Comparison of ENCODE assay signal across 7 cellular contexts in the genomic region with DNA sequence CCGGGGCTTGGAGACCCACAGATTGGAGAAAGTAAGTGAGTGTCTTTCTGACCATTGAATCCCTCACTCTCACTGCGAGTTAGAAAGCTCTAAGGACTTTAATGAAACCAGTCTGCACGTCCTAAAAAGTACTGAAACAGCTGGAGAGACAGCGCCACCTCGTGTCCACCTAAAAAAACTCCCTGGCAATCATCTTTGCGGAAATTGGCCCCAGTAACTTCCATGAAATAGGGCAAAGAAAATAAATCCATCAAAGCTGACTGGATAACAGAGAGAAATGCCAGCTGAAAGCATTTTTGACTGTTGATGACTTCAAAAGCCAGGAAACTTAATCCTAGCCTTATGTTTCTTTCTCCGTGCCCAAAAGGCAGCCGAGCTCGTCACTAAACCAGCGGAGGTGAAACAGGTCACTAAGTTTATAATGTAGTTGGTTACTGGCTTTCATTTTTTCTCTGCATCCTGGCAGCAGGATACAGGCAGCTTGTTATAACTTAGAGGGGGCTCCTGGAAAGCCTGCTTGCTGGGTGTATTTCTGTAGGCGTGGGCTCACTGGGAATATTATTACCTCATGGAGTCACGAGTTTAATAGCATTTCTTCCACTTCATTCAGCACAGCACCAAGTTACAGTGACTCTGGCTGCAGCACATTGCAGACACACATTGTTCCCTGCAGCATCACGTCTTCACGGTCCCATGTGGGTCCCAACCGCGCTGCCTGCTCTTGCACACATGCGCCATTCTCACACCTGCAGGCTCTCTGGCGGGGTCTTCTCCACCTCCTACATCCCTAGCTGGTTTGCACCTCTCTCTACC.
DNase-seq lines count a peak whose midpoint lies in the region; ATAC-seq and TF ChIP-seq lines count a peak whose summit lies in the region.

No MANE protein-coding gene starts in this region.

- TF ChIP-seq POLR2A in adrenal gland (IDR thresholded peaks at IDR 0.05), result no peak

- H3K4me1 ChIP-seq in adrenal gland (replicated peaks in 1 of 2) (peaks cover 0 to 3% of the 10 kb centered on the region in 2 donors), right atrium auricular region (no peaks in the 10 kb centered on the region)

- H3K9ac ChIP-seq in SK-N-MC (ENCODE audit: insufficient read length), result no peak overlapping the region

- H3K27ac ChIP-seq in SK-N-MC (no peak overlapping the region), adrenal gland (no peak overlapping the region), right atrium auricular region (no peak overlapping the region)

- ATAC-seq in esophagus mucosa, result no peak

- H3K9me3 ChIP-seq in SK-N-MC (ENCODE audit: low read depth, low read length) (no peaks in the 10 kb centered on the region), adrenal gland (replicated peaks in 1 of 3) (no peaks in the 10 kb centered on the region), right atrium auricular region (no peaks in the 10 kb centered on the region)

- DNase-seq in NCI-H1048 (lab: John Stamatoyannopoulos, UW), result peak; percentile 19
- peak; percentile 56 for DNase-seq in SK-N-MC (ENCODE audit: low read depth, low spot score)
- peak; percentile 50 to 79 (median 64) for DNase-seq in adrenal gland
- DNase-seq in right atrium auricular region (ENCODE audit: low spot score), result peak; percentile 63
- DNase-seq in retinal pigment epithelial cell (ENCODE audit: low read depth), result peak; percentile 52

- intact Hi-C loops in adrenal gland (cut with DNase I), result loop anchor here (2.0 to 10.0 kb wide), 3 partner anchors 124 to 240 kb away; no protein-coding TSS in a partner anchor

- H3K4me3 ChIP-seq in SK-N-MC (peak overlapping the region; percentile 42), adrenal gland (no peak overlapping the region), right atrium auricular region (peak overlapping the region in 1 of 2 donors; percentile 26), retinal pigment epithelial cell (ENCODE audit: low read length) (peak overlapping the region; percentile 23)

- H3K36me3 ChIP-seq in SK-N-MC (ENCODE audit: insufficient read depth, low read length), result no peaks in the 10 kb centered on the region
- no peaks in the 10 kb centered on the region for H3K36me3 ChIP-seq in adrenal gland (replicated peaks in 1 of 2)
- H3K36me3 ChIP-seq in right atrium auricular region, result no peaks in the 10 kb centered on the region

- TF ChIP-seq CTCF in GM12874 (IDR thresholded peaks at IDR 0.05; ENCODE audit: insufficient read depth, low read depth, low read length), result peak; percentile 71
- TF ChIP-seq CTCF in adrenal gland (IDR thresholded peaks at IDR 0.05), result peak; percentile 72 to 87 (median 79)
- TF ChIP-seq CTCF in right atrium auricular region (IDR thresholded peaks at IDR 0.05), result peak; percentile 55 to 91
- peak; percentile 91 for TF ChIP-seq CTCF in retinal pigment epithelial cell (conservative IDR thresholded peaks at IDR 0.05; ENCODE audit: low read depth, low read length)

- H3K27me3 ChIP-seq in adrenal gland, result peaks cover 22% of the 10 kb centered on the region
- no peaks in the 10 kb centered on the region for H3K27me3 ChIP-seq in right atrium auricular region

- WGBS in adrenal gland, 4 donors, result 47 to 51% (median 49%) methylated on average over 18 of the region's 18 CpGs

Comparison
In these comparisons a context has a peak if more than half of its experiments do, and no peak if none do; other contexts are left out.
1. H3K4me3 ChIP-seq: peak in SK-N-MC (single experiment) and retinal pigment epithelial cell (single experiment); none in adrenal gland (0 of 4).
2. Peak in every context shown above with its lines, with median percentiles within 50 percentile points of each other: CTCF ChIP-seq and DNase-seq.